8 cellular contexts compared by ENCODE assay signal in the genomic region with DNA sequence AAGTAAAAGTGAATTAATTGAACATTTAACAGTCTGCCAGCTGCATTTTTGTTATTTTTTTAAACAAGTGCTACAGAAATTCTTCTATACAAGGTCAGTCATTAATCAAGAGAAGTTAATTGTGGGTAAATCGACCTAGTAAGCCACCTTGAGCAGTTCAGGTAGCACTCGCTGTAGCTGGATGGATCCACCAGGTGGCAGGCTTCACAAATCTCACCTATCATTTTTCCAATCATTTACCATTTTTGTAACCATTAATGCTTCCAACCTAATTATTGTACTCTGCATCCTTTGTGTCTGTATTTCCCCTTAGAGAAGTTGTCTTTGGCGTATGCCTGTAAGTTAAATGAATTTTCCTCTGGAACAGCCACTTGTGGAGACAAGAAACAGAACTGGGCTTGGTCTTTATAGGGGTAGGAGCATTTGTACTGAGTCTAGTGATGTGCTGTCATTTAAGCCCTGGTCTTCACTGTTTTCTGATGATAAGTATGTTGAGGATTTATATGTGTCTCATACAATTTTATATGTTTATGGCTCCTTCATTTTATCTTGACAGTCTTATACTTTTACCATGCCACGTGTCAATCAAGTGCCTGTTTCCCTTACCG. TPM values are rescaled to one million over a fixed set of nuclear protein-coding genes. Genes with fewer than 3 reads are reported as not detected.
DNase-seq lines count a peak whose midpoint lies in the region; ATAC-seq, FAIRE-seq and TF ChIP-seq lines count a peak whose summit lies in the region.

No MANE protein-coding gene starts in this region.

- H3K36me3 ChIP-seq in cardiac muscle cell = peaks cover 47% of the 10 kb centered on the region
- peaks cover 14 to 35% of the 10 kb centered on the region in 2 donors for H3K36me3 ChIP-seq in kidney (ENCODE audit: control insufficient read depth in 1 of 2, insufficient read depth in 2 of 2, low read length in 2 of 2)

- no peak overlapping the region for H3K27ac ChIP-seq in cardiac muscle cell
- H3K27ac ChIP-seq in kidney (ENCODE audit: low read depth in 2 of 2, low read length in 2 of 2) = no peak overlapping the region

- ATAC-seq in Right ventricle myocardium inferior (no peak), HG03159 (IDR thresholded peaks at IDR 0.05; ENCODE audit: unreplicated experiment) (peak; percentile 64)

- TF ChIP-seq CTCF in cardiac muscle cell (IDR thresholded peaks at IDR 0.05; ENCODE audit: low read depth, low read length) = peak; percentile 76
- TF ChIP-seq CTCF in kidney (IDR thresholded peaks at IDR 0.05; ENCODE audit: borderline replicate concordance, extremely low read depth, insufficient read depth) = peak; percentile 71

- H3K9me3 ChIP-seq in cardiac muscle cell (ENCODE audit: low read depth) (no peaks in the 10 kb centered on the region), kidney (ENCODE audit: control insufficient read depth in 1 of 2, low read length in 2 of 2) (no peaks in the 10 kb centered on the region)

- H3K4me3 ChIP-seq in cardiac muscle cell (no peak overlapping the region), kidney (ENCODE audit: low read length in 2 of 2) (no peak overlapping the region)

- DNase-seq in cardiac muscle cell (ENCODE audit: low read depth in 1 of 2, low spot score in 1 of 2) (peak; percentile 28 to 41), Right ventricle myocardium inferior (ENCODE audit: missing footprints) (no peak), SK-N-DZ (ENCODE audit: low spot score) (peak; percentile 55), amniotic stem cell (lab: John Stamatoyannopoulos, UW) (peak; percentile 8), kidney (no peak), foreskin melanocyte (no peak)
- DNase-seq in stimulated activated naive CD4-positive, alpha-beta T cell (lab: John Stamatoyannopoulos, UW) = peak; percentile 18 to 67 (median 41)

- intact Hi-C loops in Right ventricle myocardium inferior (cut with DNase I) (loop anchor here (2.0 kb wide), 1 partner anchor 52 kb away; no protein-coding TSS in a partner anchor), kidney (cut with DNase I) (no loop called here)

- H3K9ac ChIP-seq in kidney (ENCODE audit: low read length in 2 of 2) = no peak overlapping the region

- FAIRE-seq in kidney (lab: Jason Lieb, UNC) = no peak

- H3K27me3 ChIP-seq in cardiac muscle cell = no peaks in the 10 kb centered on the region

- no peaks in the 10 kb centered on the region for H3K4me1 ChIP-seq in cardiac muscle cell (ENCODE audit: low read depth)
- H3K4me1 ChIP-seq in kidney (ENCODE audit: control insufficient read depth in 1 of 2, insufficient read depth in 1 of 2, low read depth in 1 of 2, low read length in 2 of 2) = no peaks in the 10 kb centered on the region

RNA-seq across cellular contexts. Expression of gene CD180, which starts 39.5 kb away (rescaled TPM):
- total RNA-seq in cardiac muscle cell (not detected in 2 replicates), Right ventricle myocardium inferior (1.6 TPM), kidney (3.3 TPM)
- polyA plus RNA-seq in cardiac muscle cell (not detected in 2 replicates), kidney (ENCODE audit: insufficient read depth, low read depth, low replicate concordance) (0.28 TPM)
- polyA plus RNA-seq in SK-N-DZ (2014; cell fraction: cytosol; rRNA removed) = not detected in 2 replicates
- polyA plus RNA-seq in SK-N-DZ (2014; cell fraction: nucleus; rRNA removed) = not detected in 2 replicates

Comparison
In these comparisons a context has a peak if more than half of its experiments do, and no peak if none do; other contexts are left out.
1. DNase-seq: peak in cardiac muscle cell (2 of 2), SK-N-DZ (single experiment), amniotic stem cell (single experiment) and stimulated activated naive CD4-positive, alpha-beta T cell (6 of 6); none in Right ventricle myocardium inferior (single experiment), kidney (single experiment) and foreskin melanocyte (single experiment).